ENCODE assay signal across 19 cellular contexts in the genomic region with DNA sequence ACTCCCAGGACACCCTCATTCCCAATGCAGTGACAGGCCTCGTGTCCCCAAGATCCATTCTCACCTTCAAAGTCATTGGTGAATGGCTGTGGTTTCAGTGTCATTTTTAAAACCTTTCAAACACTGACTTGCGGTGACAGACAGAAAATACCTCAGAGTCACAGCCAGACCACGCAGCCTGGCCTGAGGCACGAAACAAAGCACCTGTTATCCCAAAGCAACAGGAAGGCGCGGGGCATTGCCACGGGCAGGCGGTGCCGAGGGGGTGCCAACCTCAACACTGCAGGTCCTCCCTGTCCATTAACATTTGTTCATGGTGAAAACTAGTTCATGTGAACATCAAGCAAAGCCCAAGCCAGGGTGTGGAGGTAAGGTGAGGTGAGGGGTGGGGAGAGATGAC.
"Had no signal": no experiment of that assay in that cellular context is flagged by ENCODE, and none has a peak within 500 bp of the region (broad histone marks: within the 10 kb centered on the region; RNA-seq: fewer than 3 reads in every experiment).

No MANE protein-coding gene starts in this region.

- ATAC-seq: activated T-helper 17 cell treated with anti-CD3 and anti-CD28 coated beads, Interleukin-2, amount 50 U/mL, for 72 hours; body of pancreas; effector memory CD8-positive, alpha-beta T cell; stimulated activated naive CD8-positive, alpha-beta T cell treated with anti-CD3 and anti-CD28 coated beads, Interleukin-15, Interleukin-2, amounts not matched to agents 100 U/mL and 50 U/mL, for 24 hours had no signal

- H3K4me3 ChIP-seq: body of pancreas, esophagus squamous epithelium, tibial artery had no signal

- H3K4me1 ChIP-seq: body of pancreas, tibial artery had no signal

- H3K36me3 ChIP-seq: esophagus squamous epithelium, tibial artery had no signal

- DNase-seq: activated B cell treated with CpG ODN at 0.5 μM for 24 hours; activated CD4-positive, alpha-beta memory T cell treated with anti-CD3 and anti-CD28 coated beads for 36 hours; activated CD4-positive, alpha-beta T cell treated with anti-CD3 and anti-CD28 coated beads for 4 hours; activated naive CD4-positive, alpha-beta T cell treated with Interleukin-2 at 50 U/mL for 16 hours; activated naive CD8-positive, alpha-beta T cell treated with anti-CD3 and anti-CD28 coated beads, Interleukin-2, amount 10 ng/mL, durations not matched to agents 7 days and 5 days; activated T-cell treated with anti-CD3 and anti-CD28 coated beads, Interleukin-2, amount 50 U/mL, for 1 hour; amygdala; body of pancreas; effector memory CD8-positive, alpha-beta T cell; esophagus squamous epithelium; mesendoderm; nephron progenitor cell; occipital lobe; retina; stimulated activated CD4-positive, alpha-beta T cell treated with anti-CD3 and anti-CD28 coated beads, Interleukin-2, amount 100 ng/mL, for 24 hours; stimulated activated naive CD8-positive, alpha-beta T cell treated with anti-CD3 and anti-CD28 coated beads, Interleukin-15, Interleukin-2, amounts not matched to agents 100 U/mL and 50 U/mL, for 24 hours; substantia nigra; tibial artery had no signal

- H3K9me3 ChIP-seq: body of pancreas, esophagus squamous epithelium, tibial artery had no signal

- H3K27ac ChIP-seq: body of pancreas, esophagus squamous epithelium, tibial artery had no signal

- H3K27me3 ChIP-seq: body of pancreas, esophagus squamous epithelium, tibial artery had no signal
